Comparison of ENCODE assay signal across 8 cellular contexts in genomic region chr4:30718021-30718888, GRCh38. TPM values are rescaled to one million over a fixed set of nuclear protein-coding genes. Genes with fewer than 3 reads are reported as not detected.
DNase-seq lines count a peak whose midpoint lies in the region; ATAC-seq, FAIRE-seq and TF ChIP-seq lines count a peak whose summit lies in the region.

No MANE protein-coding gene starts in this region.

- no peaks in the 10 kb centered on the region for H3K9me3 ChIP-seq in CD8-positive, alpha-beta memory T cell (ENCODE audit: low read length)
- H3K9me3 ChIP-seq in iPS-20b (ENCODE audit: insufficient read depth, low read depth, low read length): no peaks in the 10 kb centered on the region; the same call in 1 of the 2 replicates
- H3K9me3 ChIP-seq in smooth muscle cell (replicated peaks; ENCODE audit: low read depth): no peaks in the 10 kb centered on the region
- no peaks in the 10 kb centered on the region for H3K9me3 ChIP-seq in OCI-LY7 (ENCODE audit: low read length)

- under 1% methylated on average over 45 of the region's 45 CpGs for WGBS in smooth muscle cell (ENCODE audit: low lambda C conversion rate)

- no TSS peak for BruUV-seq in OCI-LY7 (replicated peaks; lab: Mats Ljungman, UMichigan)

- peak overlapping the region; percentile 76 for H2AFZ ChIP-seq in smooth muscle cell (ENCODE audit: low read depth)
- H2AFZ ChIP-seq in OCI-LY7 (ENCODE audit: low read length): no peak overlapping the region

- intact Hi-C loops in OCI-LY7 (cut with micrococcal nuclease; ENCODE audit: unreplicated experiment): no loop called here

- no peaks in the 10 kb centered on the region for H3K36me3 Mint-ChIP-seq in CD8-positive, alpha-beta memory T cell
- H3K36me3 Mint-ChIP-seq in brain: peaks cover 12% of the 10 kb centered on the region

- H3K27ac Mint-ChIP-seq in CD8-positive, alpha-beta memory T cell: no peak overlapping the region
- peak overlapping the region; percentile 77 to 99 (median 94) for H3K27ac Mint-ChIP-seq in brain

- H3K79me2 ChIP-seq in smooth muscle cell (ENCODE audit: low read depth): peaks cover 16% of the 10 kb centered on the region
- no peaks in the 10 kb centered on the region for H3K79me2 ChIP-seq in OCI-LY7 (ENCODE audit: insufficient read depth, low read depth, low read length)

- H3K9ac ChIP-seq in iPS-20b (ENCODE audit: low read depth, low read length) (peak overlapping the region; percentile 77; the same call in 1 of the 2 replicates), smooth muscle cell (ENCODE audit: low read depth) (no peak overlapping the region)

- no peak overlapping the region for H3K4me3 ChIP-seq in CD8-positive, alpha-beta memory T cell (ENCODE audit: low read length)
- H3K4me3 ChIP-seq in iPS-20b (ENCODE audit: low read length) (peak overlapping the region; percentile 84), smooth muscle cell (peak overlapping the region; percentile 69), OCI-LY7 (ENCODE audit: low read depth, low read length, poor library complexity, severe bottlenecking) (no peak overlapping the region)

- no peak for ATAC-seq in GM18873 (IDR thresholded peaks at IDR 0.05; ENCODE audit: low FRiP score, unreplicated experiment)

- H3K9me2 ChIP-seq in OCI-LY7 (ENCODE audit: insufficient read depth, low read length): no peaks in the 10 kb centered on the region

- H3K27ac ChIP-seq in CD8-positive, alpha-beta memory T cell (ENCODE audit: low read depth, low read length): no peak overlapping the region
- H3K27ac ChIP-seq in iPS-20b (ENCODE audit: low read length) (no peak overlapping the region), smooth muscle cell (ENCODE audit: low read depth) (peak overlapping the region; percentile 21), OCI-LY7 (ENCODE audit: low read depth, low read length, poor library complexity, severe bottlenecking) (no peak overlapping the region)

- CTCF ChIA-PET in CD8-positive, alpha-beta memory T cell (lab: Charles Lee): no interaction called here
- CTCF ChIA-PET in OCI-LY7 (lab: Charles Lee; ENCODE audit: unreplicated experiment): no interaction called here

- TF ChIP-seq CTCF in brain (conservative IDR thresholded peaks at IDR 0.05): no peak
- no peak for TF ChIP-seq CTCF in smooth muscle cell (IDR thresholded peaks at IDR 0.05; ENCODE audit: borderline replicate concordance, insufficient read depth, poor library complexity, severe bottlenecking)
- no peak for TF ChIP-seq CTCF in OCI-LY7 (conservative IDR thresholded peaks at IDR 0.05; ENCODE audit: low read length)

- H3K4me1 ChIP-seq in CD8-positive, alpha-beta memory T cell (ENCODE audit: insufficient read depth, low read length): no peaks in the 10 kb centered on the region
- H3K4me1 ChIP-seq in iPS-20b (ENCODE audit: insufficient read depth, low read length): peaks cover 3% of the 10 kb centered on the region; the same call in 1 of the 2 replicates
- H3K4me1 ChIP-seq in smooth muscle cell (ENCODE audit: low read depth): peaks cover 2% of the 10 kb centered on the region
- no peaks in the 10 kb centered on the region for H3K4me1 ChIP-seq in OCI-LY7 (ENCODE audit: insufficient read depth, low read length, poor library complexity, severe bottlenecking)

- DNase-seq in CD8-positive, alpha-beta memory T cell: no peak
- DNase-seq in HTR-8/SVneo (ENCODE audit: insufficient read length, low spot score) (peak; percentile 53), smooth muscle cell (lab: John Stamatoyannopoulos, UW; ENCODE audit: unreplicated experiment) (peak; percentile 46), NCI-H1048 (lab: John Stamatoyannopoulos, UW) (no peak), OCI-LY7 (ENCODE audit: low spot score) (no peak)

- H3K9me3 Mint-ChIP-seq in CD8-positive, alpha-beta memory T cell: peaks cover 2 to 23% (median 14%) of the 10 kb centered on the region in 5 donors
- H3K9me3 Mint-ChIP-seq in brain: peaks cover 0 to 3% (median 0%) of the 10 kb centered on the region in 5 experiments

- peaks cover 33 to 43% of the 10 kb centered on the region in 2 donors for H3K27me3 Mint-ChIP-seq in CD8-positive, alpha-beta memory T cell
- H3K27me3 Mint-ChIP-seq in brain: peaks cover 31% of the 10 kb centered on the region

- H3F3A ChIP-seq in smooth muscle cell (ENCODE audit: low read depth): peaks cover 4% of the 10 kb centered on the region

- H3K36me3 ChIP-seq in CD8-positive, alpha-beta memory T cell (ENCODE audit: insufficient read depth, low read length): no peaks in the 10 kb centered on the region
- H3K36me3 ChIP-seq in iPS-20b (ENCODE audit: insufficient read depth, low read depth, low read length) (no peaks in the 10 kb centered on the region), smooth muscle cell (ENCODE audit: low read depth) (no peaks in the 10 kb centered on the region), OCI-LY7 (ENCODE audit: insufficient read depth, low read length) (no peaks in the 10 kb centered on the region)

- H3K4me3 Mint-ChIP-seq in CD8-positive, alpha-beta memory T cell: peak overlapping the region in 5 of 7 donors; percentile 13 to 80 (median 54)
- H3K4me3 Mint-ChIP-seq in brain: peak overlapping the region; percentile 87 to 98 (median 93)

- POLR2A ChIA-PET in CD8-positive, alpha-beta memory T cell (lab: Charles Lee): no interaction called here
- POLR2A ChIA-PET in OCI-LY7 (lab: Charles Lee): no interaction called here

- H3K27me3 ChIP-seq in CD8-positive, alpha-beta memory T cell (ENCODE audit: insufficient read depth, low read length, poor library complexity, severe bottlenecking): peaks cover 6% of the 10 kb centered on the region
- H3K27me3 ChIP-seq in iPS-20b (ENCODE audit: insufficient read depth, low read length): peaks cover 47% of the 10 kb centered on the region
- no peaks in the 10 kb centered on the region for H3K27me3 ChIP-seq in smooth muscle cell (ENCODE audit: low read depth)

- FAIRE-seq in HTR-8/SVneo (lab: Jason Lieb, UNC): no peak

- H4K20me1 ChIP-seq in smooth muscle cell (ENCODE audit: low read depth) (peaks cover 10% of the 10 kb centered on the region), OCI-LY7 (ENCODE audit: insufficient read depth, low read length) (no peaks in the 10 kb centered on the region)

- H3K4me1 Mint-ChIP-seq in CD8-positive, alpha-beta memory T cell: peaks cover 19 to 29% (median 21%) of the 10 kb centered on the region in 3 donors
- H3K4me1 Mint-ChIP-seq in brain: peaks cover 15% of the 10 kb centered on the region

- H3K4me2 ChIP-seq in smooth muscle cell (peak overlapping the region; percentile 91), OCI-LY7 (ENCODE audit: low read length) (no peak overlapping the region)

RNA-seq across cellular contexts. Expression of gene PCDH7, which starts 1.9 kb away (rescaled TPM):
- total RNA-seq in CD8-positive, alpha-beta memory T cell: not detected
- not detected for polyA plus RNA-seq in CD8-positive, alpha-beta memory T cell
- polyA plus RNA-seq in brain (ENCODE audit: insufficient read depth, low read depth, low replicate concordance): 1.7 TPM
- total RNA-seq in smooth muscle cell: 35.5 and 35.7 TPM in 2 replicates
- polyA plus RNA-seq in smooth muscle cell: 12.3 and 25.5 TPM in 2 replicates
- total RNA-seq in OCI-LY7 (2014; rRNA removed; shearing (Covaris generic)): not detected in 2 replicates
- total RNA-seq in OCI-LY7 (2022): not detected in 2 replicates

Comparison
In these comparisons a context has a peak if more than half of its experiments do, and no peak if none do; other contexts are left out.
1. DNase-seq: peak in HTR-8/SVneo (single experiment) and smooth muscle cell (single experiment); none in CD8-positive, alpha-beta memory T cell (0 of 5), NCI-H1048 (single experiment) and OCI-LY7 (single experiment).
2. H3K4me3 ChIP-seq: peak in iPS-20b (single experiment) and smooth muscle cell (single experiment); none in CD8-positive, alpha-beta memory T cell (single experiment) and OCI-LY7 (single experiment).
3. H3K27ac Mint-ChIP-seq: peak in brain (5 of 5); none in CD8-positive, alpha-beta memory T cell (0 of 8).
4. RNA of gene PCDH7, which starts 1.9 kb away (total RNA-seq): 35.5 to 35.7 TPM in smooth muscle cell; not detected in CD8-positive, alpha-beta memory T cell and not detected in OCI-LY7; every median in the first group is over 10 times any median in the second.